In the genomic region with DNA sequence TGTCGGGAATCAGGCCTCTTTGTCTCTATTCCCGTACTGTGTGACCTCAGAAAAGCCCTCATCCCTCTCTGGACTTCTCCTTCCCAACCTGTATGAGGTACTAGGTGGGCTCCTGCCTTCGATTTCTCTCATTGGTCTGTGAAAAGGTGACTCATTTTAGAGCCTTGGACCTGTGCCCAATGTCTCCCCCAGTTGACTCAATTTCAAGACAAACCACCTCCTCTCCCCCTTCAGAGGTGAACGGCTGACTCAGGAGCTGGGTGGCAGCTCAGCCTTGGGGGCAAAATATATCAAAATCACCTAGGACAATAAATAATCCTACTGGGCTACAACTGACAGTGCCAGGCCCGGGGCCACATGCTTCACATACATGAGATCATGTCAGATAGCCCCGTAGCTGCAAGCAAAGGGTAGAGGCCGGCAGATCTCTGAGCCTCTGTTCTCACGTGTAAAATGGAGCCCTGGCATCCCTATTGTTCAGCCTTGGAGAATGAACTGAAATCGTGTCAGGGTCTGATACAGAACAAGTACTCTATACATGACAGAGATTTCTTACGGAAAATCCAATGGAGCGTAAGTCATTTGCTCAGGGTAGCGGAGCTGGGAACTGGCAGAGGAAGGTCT, we compare ENCODE assay signal across 1 cellular context.
A peak's percentile ranks its signal among the peaks of the same experiment; 100 is the strongest.
TF ChIP-seq lines count a peak whose summit lies in the region.

No MANE protein-coding gene starts in this region.

TF ChIP-seq in A549, 52 proteins besides CTCF, POLR2A, EP300 and RAD21 (continued from another document):
- TF ChIP-seq BCL3 (IDR thresholded peaks at IDR 0.05) (peak; percentile 56; the same call in 2 of the 3 replicates), NR3C1 (IDR thresholded peaks at IDR 0.05) (no peak), HOXA7 (CRISPR knock-in tag; IDR thresholded peaks at IDR 0.05) (peak; percentile 88), USF2 (IDR thresholded peaks at IDR 0.05) (peak; percentile 11), HDAC2 (IDR thresholded peaks at IDR 0.05) (no peak), ATOH8 (CRISPR knock-in tag; IDR thresholded peaks at IDR 0.05; ENCODE audit: low read depth) (peak; percentile 79; the same call in 1 of the 2 replicates), KDM1A (IDR thresholded peaks at IDR 0.05; ENCODE audit: low read depth) (no peak; the same call in 1 of the 2 replicates), CEBPB (IDR thresholded peaks at IDR 0.05) (peak in 1 of 2 experiments; percentile 6; a peak in 1 of 4 replicates), HOXB13 (CRISPR knock-in tag; IDR thresholded peaks at IDR 0.05; ENCODE audit: low read depth) (no peak; the same call in 1 of the 2 replicates), JUN (IDR thresholded peaks at IDR 0.05) (0 out of 5 replicates have a peak, but pooled peaks of 1 of the 2 experiments have one; percentile 14), RFX5 (IDR thresholded peaks at IDR 0.05) (no peak; the same call in 1 of the 2 replicates), ZNF302 (CRISPR knock-in tag; IDR thresholded peaks at IDR 0.05) (no peak), TFCP2L1 (CRISPR knock-in tag; IDR thresholded peaks at IDR 0.05) (peak; percentile 74; the same call in 1 of the 2 replicates), MYC (IDR thresholded peaks at IDR 0.05; ENCODE audit: borderline replicate concordance, low read length) (no peak), RNF2 (IDR thresholded peaks at IDR 0.05; ENCODE audit: borderline replicate concordance, low read depth) (no peak), CBX8 (IDR thresholded peaks at IDR 0.05) (no peak), POLR2AphosphoS2 (conservative IDR thresholded peaks at IDR 0.05; ENCODE audit: low read length) (no peak), ESRRA (IDR thresholded peaks at IDR 0.05; ENCODE audit: borderline replicate concordance, low read length) (no peak), ZC3H11A (IDR thresholded peaks at IDR 0.05) (no peak), JUNB (IDR thresholded peaks at IDR 0.05) (peak; percentile 64), SREBF2 (IDR thresholded peaks at IDR 0.05) (no peak), RARB (CRISPR knock-in tag; IDR thresholded peaks at IDR 0.05) (peak; percentile 61; the same call in 1 of the 2 replicates), PHF8 (IDR thresholded peaks at IDR 0.05; ENCODE audit: borderline replicate concordance, low read depth) (no peak), FOXS1 (CRISPR knock-in tag; IDR thresholded peaks at IDR 0.05) (peak; percentile 61; the same call in 1 of the 2 replicates), NPAS2 (CRISPR knock-in tag; IDR thresholded peaks at IDR 0.05; ENCODE audit: borderline replicate concordance) (no peak), HOXB5 (CRISPR knock-in tag; IDR thresholded peaks at IDR 0.05) (peak; percentile 55; the same call in 1 of the 2 replicates), FOSB (CRISPR knock-in tag; IDR thresholded peaks at IDR 0.05) (peak; percentile 81), BHLHE40 (IDR thresholded peaks at IDR 0.05; ENCODE audit: low read depth, low read length) (peak; percentile 11; the same call in 1 of the 2 replicates), CHD4 (IDR thresholded peaks at IDR 0.05; ENCODE audit: borderline replicate concordance) (no peak), GATA3 (IDR thresholded peaks at IDR 0.05; ENCODE audit: borderline replicate concordance) (no peak), RCOR1 (IDR thresholded peaks at IDR 0.05; ENCODE audit: low read depth, low read length) (no peak), TP53 (CRISPR knock-in tag; IDR thresholded peaks at IDR 0.05) (peak; percentile 62; the same call in 1 of the 2 replicates), ZFP36 (IDR thresholded peaks at IDR 0.05; ENCODE audit: borderline replicate concordance, partially characterized antibody) (peak; percentile 53), ZSCAN20 (CRISPR knock-in tag; IDR thresholded peaks at IDR 0.05) (no peak), MAZ (IDR thresholded peaks at IDR 0.05; ENCODE audit: borderline replicate concordance, low read depth, low read length) (no peak), CBX2 (IDR thresholded peaks at IDR 0.05; ENCODE audit: borderline replicate concordance, low read depth) (no peak), NFE2L2 (conservative IDR thresholded peaks at IDR 0.05; ENCODE audit: low read length) (no peak), EHMT2 (IDR thresholded peaks at IDR 0.05; ENCODE audit: low read depth) (no peak), CHD2 (IDR thresholded peaks at IDR 0.05; ENCODE audit: low read length, partially characterized antibody) (no peak), MAFK (IDR thresholded peaks at IDR 0.05; ENCODE audit: partially characterized antibody) (peak; percentile 32), MAX (IDR thresholded peaks at IDR 0.05) (no peak), HEYL (CRISPR knock-in tag; IDR thresholded peaks at IDR 0.05) (peak; percentile 89; the same call in 1 of the 2 replicates), FOSL2 (IDR thresholded peaks at IDR 0.05) (peak; percentile 79), FOSL2 (CRISPR knock-in tag; IDR thresholded peaks at IDR 0.05) (peak; percentile 80; the same call in 1 of the 2 replicates)
- TF ChIP-seq, protein P1, sequence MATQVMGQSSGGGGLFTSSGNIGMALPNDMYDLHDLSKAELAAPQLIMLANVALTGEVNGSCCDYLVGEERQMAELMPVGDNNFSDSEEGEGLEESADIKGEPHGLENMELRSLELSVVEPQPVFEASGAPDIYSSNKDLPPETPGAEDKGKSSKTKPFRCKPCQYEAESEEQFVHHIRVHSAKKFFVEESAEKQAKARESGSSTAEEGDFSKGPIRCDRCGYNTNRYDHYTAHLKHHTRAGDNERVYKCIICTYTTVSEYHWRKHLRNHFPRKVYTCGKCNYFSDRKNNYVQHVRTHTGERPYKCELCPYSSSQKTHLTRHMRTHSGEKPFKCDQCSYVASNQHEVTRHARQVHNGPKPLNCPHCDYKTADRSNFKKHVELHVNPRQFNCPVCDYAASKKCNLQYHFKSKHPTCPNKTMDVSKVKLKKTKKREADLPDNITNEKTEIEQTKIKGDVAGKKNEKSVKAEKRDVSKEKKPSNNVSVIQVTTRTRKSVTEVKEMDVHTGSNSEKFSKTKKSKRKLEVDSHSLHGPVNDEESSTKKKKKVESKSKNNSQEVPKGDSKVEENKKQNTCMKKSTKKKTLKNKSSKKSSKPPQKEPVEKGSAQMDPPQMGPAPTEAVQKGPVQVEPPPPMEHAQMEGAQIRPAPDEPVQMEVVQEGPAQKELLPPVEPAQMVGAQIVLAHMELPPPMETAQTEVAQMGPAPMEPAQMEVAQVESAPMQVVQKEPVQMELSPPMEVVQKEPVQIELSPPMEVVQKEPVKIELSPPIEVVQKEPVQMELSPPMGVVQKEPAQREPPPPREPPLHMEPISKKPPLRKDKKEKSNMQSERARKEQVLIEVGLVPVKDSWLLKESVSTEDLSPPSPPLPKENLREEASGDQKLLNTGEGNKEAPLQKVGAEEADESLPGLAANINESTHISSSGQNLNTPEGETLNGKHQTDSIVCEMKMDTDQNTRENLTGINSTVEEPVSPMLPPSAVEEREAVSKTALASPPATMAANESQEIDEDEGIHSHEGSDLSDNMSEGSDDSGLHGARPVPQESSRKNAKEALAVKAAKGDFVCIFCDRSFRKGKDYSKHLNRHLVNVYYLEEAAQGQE (IDR thresholded peaks at IDR 0.05), result no peak; the same call in 1 of the 2 replicates
- TF ChIP-seq, protein P2, sequence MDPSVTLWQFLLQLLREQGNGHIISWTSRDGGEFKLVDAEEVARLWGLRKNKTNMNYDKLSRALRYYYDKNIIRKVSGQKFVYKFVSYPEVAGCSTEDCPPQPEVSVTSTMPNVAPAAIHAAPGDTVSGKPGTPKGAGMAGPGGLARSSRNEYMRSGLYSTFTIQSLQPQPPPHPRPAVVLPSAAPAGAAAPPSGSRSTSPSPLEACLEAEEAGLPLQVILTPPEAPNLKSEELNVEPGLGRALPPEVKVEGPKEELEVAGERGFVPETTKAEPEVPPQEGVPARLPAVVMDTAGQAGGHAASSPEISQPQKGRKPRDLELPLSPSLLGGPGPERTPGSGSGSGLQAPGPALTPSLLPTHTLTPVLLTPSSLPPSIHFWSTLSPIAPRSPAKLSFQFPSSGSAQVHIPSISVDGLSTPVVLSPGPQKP (IDR thresholded peaks at IDR 0.05; ENCODE audit: low read depth, low read length), result no peak
- TF ChIP-seq, protein P3, sequence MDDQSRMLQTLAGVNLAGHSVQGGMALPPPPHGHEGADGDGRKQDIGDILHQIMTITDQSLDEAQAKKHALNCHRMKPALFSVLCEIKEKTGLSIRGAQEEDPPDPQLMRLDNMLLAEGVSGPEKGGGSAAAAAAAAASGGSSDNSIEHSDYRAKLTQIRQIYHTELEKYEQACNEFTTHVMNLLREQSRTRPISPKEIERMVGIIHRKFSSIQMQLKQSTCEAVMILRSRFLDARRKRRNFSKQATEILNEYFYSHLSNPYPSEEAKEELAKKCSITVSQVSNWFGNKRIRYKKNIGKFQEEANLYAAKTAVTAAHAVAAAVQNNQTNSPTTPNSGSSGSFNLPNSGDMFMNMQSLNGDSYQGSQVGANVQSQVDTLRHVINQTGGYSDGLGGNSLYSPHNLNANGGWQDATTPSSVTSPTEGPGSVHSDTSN (IDR thresholded peaks at IDR 0.05), result peak; percentile 54; the same call in 1 of the 2 replicates
